8 cellular contexts compared by ENCODE assay signal in genomic region chr3:127597020-127597771, GRCh38. TPM values are rescaled to one million over a fixed set of nuclear protein-coding genes. Genes with fewer than 3 reads are reported as not detected.
DNase-seq lines count a peak whose midpoint lies in the region; ATAC-seq, FAIRE-seq and TF ChIP-seq lines count a peak whose summit lies in the region.

No MANE protein-coding gene starts in this region.

- FAIRE-seq in HepG2 (lab: Jason Lieb, UNC) (no peak), pancreas (lab: Jason Lieb, UNC) (no peak)

- in situ Hi-C loops in HepG2 (cut with HindIII; ENCODE audit: extremely low pct_ligation_motif_present, low pct_unique_long_range_greater_than_20kb) (no loop called here), Panc1 (cut with HindIII; ENCODE audit: low pct_unique_long_range_greater_than_20kb, low sequenced_read_pairs) (no loop called here)

- peak overlapping the region; percentile 97 for H3K4me2 ChIP-seq in HepG2 (ENCODE audit: low read depth, low read length)

- H2AFZ ChIP-seq in HepG2 (ENCODE audit: low read length) = no peak overlapping the region

- H3K27ac ChIP-seq in HepG2 (ENCODE audit: extremely low read length, insufficient read depth, low read length) (peak overlapping the region; percentile 89), right lobe of liver (no peak overlapping the region), Panc1 (ENCODE audit: low read length) (peak overlapping the region; percentile 76), esophagus muscularis mucosa (replicated peaks in 1 of 4) (peak overlapping the region in 1 of 4 donors; percentile 74), pancreas (no peak overlapping the region)

- no peak for DNase-seq in HepG2 (ENCODE audit: low spot score)
- DNase-seq in right lobe of liver = no peak
- no peak for DNase-seq in Panc1 (ENCODE audit: low read depth, low spot score)
- DNase-seq in esophagus muscularis mucosa (ENCODE audit: extremely low spot score) = no peak
- no peak for DNase-seq in pancreas
- no peak for DNase-seq in NCI-H2196 (lab: John Stamatoyannopoulos, UW; ENCODE audit: unreplicated experiment)
- DNase-seq in HuH-7 (ENCODE audit: low spot score) = no peak

- no peak for TF ChIP-seq RAD21 in HepG2 (CRISPR knock-in tag; IDR thresholded peaks at IDR 0.05)

- no peak for ATAC-seq in HepG2
- no peak for ATAC-seq in right lobe of liver
- no peak for ATAC-seq in Panc1
- ATAC-seq in pancreas = no peak
- no peak for ATAC-seq in GM21737 (IDR thresholded peaks at IDR 0.05; ENCODE audit: unreplicated experiment)

- peak overlapping the region; percentile 93; the same call in 1 of the 2 replicates for H3K9ac ChIP-seq in HepG2 (ENCODE audit: insufficient read depth, low read depth, low read length)

- CTCF ChIA-PET in HepG2 (lab: Yijun Ruan, JAX; ENCODE audit: low intra/inter-chr PET ratio, low total read pairs) (no interaction called here), Panc1 (lab: Charles Lee) (interaction anchor here (1.5 kb wide), 1 partner anchor 22 kb away, joined by 5 read pairs; no protein-coding TSS in a partner anchor)

- TF ChIP-seq EP300 in HepG2 (IDR thresholded peaks at IDR 0.05; ENCODE audit: low read depth in 2 of 2, low read length in 2 of 2) (no peak), HepG2 (CRISPR knock-in tag; IDR thresholded peaks at IDR 0.05; ENCODE audit: borderline replicate concordance) (no peak), esophagus muscularis mucosa (IDR thresholded peaks at IDR 0.05) (no peak)

- H3K36me3 ChIP-seq in HepG2 (replicated peaks in 1 of 2; ENCODE audit: control insufficient read depth in 1 of 2, insufficient read depth in 2 of 2, low read length in 2 of 2) = peaks cover 0 to 15% of the 10 kb centered on the region in 2 experiments; a peak in 2 of 5 replicates
- H3K36me3 ChIP-seq in right lobe of liver = no peaks in the 10 kb centered on the region
- peaks cover 2% of the 10 kb centered on the region; the same call in 1 of the 2 replicates for H3K36me3 ChIP-seq in Panc1 (ENCODE audit: control insufficient read depth, insufficient read depth, low read length)
- H3K36me3 ChIP-seq in esophagus muscularis mucosa = peaks cover 0 to 4% (median 0%) of the 10 kb centered on the region in 4 donors
- H3K36me3 ChIP-seq in pancreas = no peaks in the 10 kb centered on the region

- BruUV-seq in HepG2 (replicated peaks; lab: Mats Ljungman, UMichigan) (TSS peak; percentile 84), Panc1 (replicated peaks; lab: Mats Ljungman, UMichigan) (TSS peak; percentile 94)

- H3K27me3 ChIP-seq in HepG2 (ENCODE audit: control insufficient read depth in 1 of 2, insufficient read depth in 2 of 2, low read length in 2 of 2) (no peaks in the 10 kb centered on the region), right lobe of liver (no peaks in the 10 kb centered on the region), Panc1 (ENCODE audit: control insufficient read depth, insufficient read depth, low read length) (no peaks in the 10 kb centered on the region), esophagus muscularis mucosa (no peaks in the 10 kb centered on the region), pancreas (no peaks in the 10 kb centered on the region)

- H3K4me1 ChIP-seq in HepG2 (ENCODE audit: insufficient read depth, low read length) (peaks cover 48% of the 10 kb centered on the region), right lobe of liver (peaks cover 0 to 9% (median 3%) of the 10 kb centered on the region in 4 donors), Panc1 (ENCODE audit: control insufficient read depth, insufficient read depth, low read length) (peaks cover 20% of the 10 kb centered on the region), esophagus muscularis mucosa (peaks cover 8 to 19% (median 16%) of the 10 kb centered on the region in 4 donors), pancreas (peaks cover 0 to 3% (median 0%) of the 10 kb centered on the region in 3 donors)

- TF ChIP-seq POLR2A in HepG2 (IDR thresholded peaks at IDR 0.05; ENCODE audit: insufficient read depth in 1 of 2, low read depth in 2 of 2, low read length in 2 of 2) = no peak
- TF ChIP-seq POLR2A in right lobe of liver (IDR thresholded peaks at IDR 0.05) = no peak
- no peak for TF ChIP-seq POLR2A in esophagus muscularis mucosa (IDR thresholded peaks at IDR 0.05; ENCODE audit: low read depth)

- no peaks in the 10 kb centered on the region for H4K20me1 ChIP-seq in HepG2 (ENCODE audit: insufficient read depth, low read length)

- H3K4me3 ChIP-seq in HepG2 (replicated peaks in 1 of 3; ENCODE audit: insufficient read depth in 1 of 3, low read depth in 2 of 3, low read length in 3 of 3) (peak overlapping the region in 1 of 3 experiments; percentile 79; a peak in 1 of 6 replicates), right lobe of liver (no peak overlapping the region), Panc1 (ENCODE audit: low read depth in 2 of 2, low read length in 2 of 2) (peak overlapping the region; percentile 68 to 89), esophagus muscularis mucosa (peak overlapping the region in 3 of 4 donors; percentile 63 to 66 (median 65)), pancreas (peak overlapping the region in 1 of 4 donors; percentile 62)

- peaks cover 29% of the 10 kb centered on the region for H3K79me2 ChIP-seq in HepG2 (ENCODE audit: insufficient read depth, low read length)

- no peaks in the 10 kb centered on the region for H3K9me3 ChIP-seq in HepG2 (ENCODE audit: low read length)
- H3K9me3 ChIP-seq in right lobe of liver = no peaks in the 10 kb centered on the region
- H3K9me3 ChIP-seq in Panc1 (ENCODE audit: control insufficient read depth, insufficient read depth, low read depth, low read length) = no peaks in the 10 kb centered on the region
- H3K9me3 ChIP-seq in esophagus muscularis mucosa = no peaks in the 10 kb centered on the region
- H3K9me3 ChIP-seq in pancreas = no peaks in the 10 kb centered on the region

- intact Hi-C loops in HepG2 (cut with micrococcal nuclease; ENCODE audit: unreplicated experiment) (loop anchor here (10.0 kb wide), 1 partner anchor 98 kb away; no protein-coding TSS in a partner anchor), right lobe of liver (cut with DNase I) (no loop called here), Panc1 (cut with micrococcal nuclease; ENCODE audit: unreplicated experiment) (no loop called here), esophagus muscularis mucosa (cut with DNase I) (no loop called here), pancreas (cut with DNase I) (no loop called here)

- TF ChIP-seq CTCF in HepG2 (CRISPR knock-in tag; IDR thresholded peaks at IDR 0.05) (no peak), right lobe of liver (IDR thresholded peaks at IDR 0.05) (no peak), Panc1 (IDR thresholded peaks at IDR 0.05) (no peak), esophagus muscularis mucosa (IDR thresholded peaks at IDR 0.05) (no peak), pancreas (IDR thresholded peaks at IDR 0.05) (no peak)

- POLR2A ChIA-PET in HepG2 (lab: Yijun Ruan, JAX) (interaction anchor here (0.5 to 2.0 kb wide), 8 partner anchors 8 to 74 kb away, joined by 3 to 15 read pairs (median 4); no protein-coding TSS in a partner anchor), Panc1 (lab: Charles Lee) (no interaction called here)

- 91% methylated on average over 12 of the region's 12 CpGs for WGBS in HepG2 (ENCODE audit: low lambda C conversion rate)
- 65% methylated on average over 10 of the region's 12 CpGs for WGBS in right lobe of liver (ENCODE audit: insufficient coverage, low coverage, low lambda C conversion rate, missing lambda C conversion rate)
- 72% methylated on average over 12 of the region's 12 CpGs for WGBS in esophagus muscularis mucosa
- 69 to 75% methylated on average over 12 of the region's 12 CpGs for WGBS in pancreas, 2 donors

RNA-seq across cellular contexts. Expression of gene MCM2, which starts 1.0 kb away (rescaled TPM):
- total RNA-seq in HepG2 (2016; rRNA removed; fragmentation: Illumina TruSeq; extraction: Trizol) = 133 and 134 TPM in 2 replicates
- 22.3 and 24.9 TPM in 2 replicates for total RNA-seq in HepG2 (2016; cell fraction: cytosol; rRNA removed; fragmentation: Illumina TruSeq; extraction: Trizol; ENCODE audit: low read depth)
- 115 and 130 TPM in 2 replicates for total RNA-seq in HepG2 (2016; cell fraction: insoluble cytoplasmic fraction; rRNA removed; fragmentation: Illumina TruSeq; extraction: Trizol)
- total RNA-seq in HepG2 (2016; cell fraction: membrane; rRNA removed; fragmentation: Illumina TruSeq; extraction: Trizol) = 33.8 and 39.4 TPM in 2 replicates
- total RNA-seq in HepG2 (2016; cell fraction: nucleus; rRNA removed; fragmentation: Illumina TruSeq; extraction: Trizol) = 68.8 and 75.2 TPM in 2 replicates
- 34.3 and 43.5 TPM in 2 replicates for polyA plus RNA-seq in HepG2 (2011; rRNA removed)
- 28.9 and 46.8 TPM in 2 replicates for polyA plus RNA-seq in HepG2 (2011; cell fraction: cytosol; rRNA removed)
- polyA plus RNA-seq in HepG2 (2011; cell fraction: nucleus; rRNA removed) = 34.6 and 57.1 TPM in 2 replicates
- 19.7 and 32.1 TPM in 2 replicates for polyA plus RNA-seq in HepG2 (2012)
- 7.2 and 8.0 TPM in 2 replicates for polyA plus RNA-seq in HepG2 (2016; cell fraction: cytosol; fragmentation: Illumina TruSeq; extraction: Trizol; ENCODE audit: low read depth)
- polyA plus RNA-seq in HepG2 (2016; cell fraction: insoluble cytoplasmic fraction; fragmentation: Illumina TruSeq; extraction: Trizol; ENCODE audit: low read depth) = 74.7 and 93.0 TPM in 2 replicates
- 14.0 and 16.6 TPM in 2 replicates for polyA plus RNA-seq in HepG2 (2016; cell fraction: membrane; fragmentation: Illumina TruSeq; extraction: Trizol; ENCODE audit: low read depth)
- polyA plus RNA-seq in HepG2 (2016; cell fraction: nucleus; fragmentation: Illumina TruSeq; extraction: Trizol; ENCODE audit: insufficient read depth, low read depth) = 65.8 and 73.2 TPM in 2 replicates
- 166 and 435 TPM in 2 replicates for polyA minus RNA-seq in HepG2 (2011; rRNA and poly(A)+ RNA removed; ENCODE audit: low replicate concordance)
- polyA minus RNA-seq in HepG2 (2011; cell fraction: cytosol; rRNA and poly(A)+ RNA removed) = 38.0 and 60.1 TPM in 2 replicates
- polyA minus RNA-seq in HepG2 (2011; cell fraction: nucleus; rRNA and poly(A)+ RNA removed) = 20.4 and 28.2 TPM in 2 replicates
- 10 to 100 TPM in 2 of 6 experiments, 1 to 10 TPM in 4; 1.6 to 25.3 (median 3.2) TPM for total RNA-seq in right lobe of liver
- total RNA-seq in Panc1 (2021; ENCODE audit: unreplicated experiment) = 132 TPM
- polyA plus RNA-seq in Panc1 (2012; ENCODE audit: insufficient read length) = 106 TPM
- total RNA-seq in esophagus muscularis mucosa = 1 to 10 TPM; 1.2 to 6.4 (median 3.1) TPM
- 1 to 10 TPM; 2.3 to 5.2 (median 4.0) TPM for total RNA-seq in pancreas
- 1 to 10 TPM; 1.5 to 1.7 TPM for polyA plus RNA-seq in pancreas

RNA-seq across cellular contexts. Expression of gene TPRA1, which starts 6.7 kb away (rescaled TPM):
- total RNA-seq in HepG2 (2016; rRNA removed; fragmentation: Illumina TruSeq; extraction: Trizol) (16.0 and 25.8 TPM in 2 replicates), right lobe of liver (10 to 100 TPM; 13.9 to 25.9 (median 23.3) TPM), Panc1 (2021; ENCODE audit: unreplicated experiment) (42.6 TPM), esophagus muscularis mucosa (10 to 100 TPM; 19.9 to 43.1 (median 33.1) TPM), pancreas (10 to 100 TPM; 12.1 to 21.5 (median 14.3) TPM)
- total RNA-seq in HepG2 (2016; cell fraction: cytosol; rRNA removed; fragmentation: Illumina TruSeq; extraction: Trizol; ENCODE audit: low read depth) = 5.2 and 7.7 TPM in 2 replicates
- total RNA-seq in HepG2 (2016; cell fraction: insoluble cytoplasmic fraction; rRNA removed; fragmentation: Illumina TruSeq; extraction: Trizol) = 18.1 and 26.7 TPM in 2 replicates
- total RNA-seq in HepG2 (2016; cell fraction: membrane; rRNA removed; fragmentation: Illumina TruSeq; extraction: Trizol) = 14.2 and 15.9 TPM in 2 replicates
- 19.5 and 20.8 TPM in 2 replicates for total RNA-seq in HepG2 (2016; cell fraction: nucleus; rRNA removed; fragmentation: Illumina TruSeq; extraction: Trizol)
- polyA plus RNA-seq in HepG2 (2011; rRNA removed) (25.4 and 35.4 TPM in 2 replicates), pancreas (10 to 100 TPM; 21.9 to 25.9 TPM)
- 20.8 and 29.8 TPM in 2 replicates for polyA plus RNA-seq in HepG2 (2011; cell fraction: cytosol; rRNA removed)
- 39.0 and 41.7 TPM in 2 replicates for polyA plus RNA-seq in HepG2 (2011; cell fraction: nucleus; rRNA removed)
- polyA plus RNA-seq in HepG2 (2012) = 13.0 and 16.0 TPM in 2 replicates
- 5.6 and 6.4 TPM in 2 replicates for polyA plus RNA-seq in HepG2 (2016; cell fraction: cytosol; fragmentation: Illumina TruSeq; extraction: Trizol; ENCODE audit: low read depth)
- 14.3 TPM in 2 replicates for polyA plus RNA-seq in HepG2 (2016; cell fraction: insoluble cytoplasmic fraction; fragmentation: Illumina TruSeq; extraction: Trizol; ENCODE audit: low read depth)
- 9.6 and 10.9 TPM in 2 replicates for polyA plus RNA-seq in HepG2 (2016; cell fraction: membrane; fragmentation: Illumina TruSeq; extraction: Trizol; ENCODE audit: low read depth)
- polyA plus RNA-seq in HepG2 (2016; cell fraction: nucleus; fragmentation: Illumina TruSeq; extraction: Trizol; ENCODE audit: insufficient read depth, low read depth) = 34.7 and 36.4 TPM in 2 replicates
- 60.4 and 130 TPM in 2 replicates for polyA minus RNA-seq in HepG2 (2011; rRNA and poly(A)+ RNA removed; ENCODE audit: low replicate concordance)
- 12.0 and 12.9 TPM in 2 replicates for polyA minus RNA-seq in HepG2 (2011; cell fraction: cytosol; rRNA and poly(A)+ RNA removed)
- 12.6 and 20.5 TPM in 2 replicates for polyA minus RNA-seq in HepG2 (2011; cell fraction: nucleus; rRNA and poly(A)+ RNA removed)
- 52.6 TPM for polyA plus RNA-seq in Panc1 (2012; ENCODE audit: insufficient read length)

RNA-seq across cellular contexts. Expression of gene PODXL2, which starts 31.8 kb away (rescaled TPM):
- total RNA-seq in HepG2 (2016; rRNA removed; fragmentation: Illumina TruSeq; extraction: Trizol) = 13.5 and 25.1 TPM in 2 replicates
- total RNA-seq in HepG2 (2016; cell fraction: cytosol; rRNA removed; fragmentation: Illumina TruSeq; extraction: Trizol; ENCODE audit: low read depth) = 11.1 and 12.1 TPM in 2 replicates
- total RNA-seq in HepG2 (2016; cell fraction: insoluble cytoplasmic fraction; rRNA removed; fragmentation: Illumina TruSeq; extraction: Trizol) = 12.9 and 25.2 TPM in 2 replicates
- 17.4 and 19.2 TPM in 2 replicates for total RNA-seq in HepG2 (2016; cell fraction: membrane; rRNA removed; fragmentation: Illumina TruSeq; extraction: Trizol)
- total RNA-seq in HepG2 (2016; cell fraction: nucleus; rRNA removed; fragmentation: Illumina TruSeq; extraction: Trizol) = 22.7 and 24.9 TPM in 2 replicates
- polyA plus RNA-seq in HepG2 (2011; rRNA removed) = 20.4 and 31.7 TPM in 2 replicates
- 24.7 and 33.2 TPM in 2 replicates for polyA plus RNA-seq in HepG2 (2011; cell fraction: cytosol; rRNA removed)
- 25.3 and 29.3 TPM in 2 replicates for polyA plus RNA-seq in HepG2 (2011; cell fraction: nucleus; rRNA removed)
- polyA plus RNA-seq in HepG2 (2012) = 12.3 and 15.4 TPM in 2 replicates
- 13.5 and 14.7 TPM in 2 replicates for polyA plus RNA-seq in HepG2 (2016; cell fraction: cytosol; fragmentation: Illumina TruSeq; extraction: Trizol; ENCODE audit: low read depth)
- polyA plus RNA-seq in HepG2 (2016; cell fraction: insoluble cytoplasmic fraction; fragmentation: Illumina TruSeq; extraction: Trizol; ENCODE audit: low read depth) = 12.3 and 15.0 TPM in 2 replicates
- polyA plus RNA-seq in HepG2 (2016; cell fraction: membrane; fragmentation: Illumina TruSeq; extraction: Trizol; ENCODE audit: low read depth) = 18.5 and 19.8 TPM in 2 replicates
- 39.4 and 41.1 TPM in 2 replicates for polyA plus RNA-seq in HepG2 (2016; cell fraction: nucleus; fragmentation: Illumina TruSeq; extraction: Trizol; ENCODE audit: insufficient read depth, low read depth)
- 19.7 and 24.8 TPM in 2 replicates for polyA minus RNA-seq in HepG2 (2011; rRNA and poly(A)+ RNA removed; ENCODE audit: low replicate concordance)
- 10.5 and 11.6 TPM in 2 replicates for polyA minus RNA-seq in HepG2 (2011; cell fraction: cytosol; rRNA and poly(A)+ RNA removed)
- polyA minus RNA-seq in HepG2 (2011; cell fraction: nucleus; rRNA and poly(A)+ RNA removed) = 5.3 and 7.3 TPM in 2 replicates
- 1 to 10 TPM in 1 of 6 experiments, under 1 TPM in 5; 0.19 to 1.6 (median 0.63) TPM for total RNA-seq in right lobe of liver
- total RNA-seq in Panc1 (2021; ENCODE audit: unreplicated experiment) = 15.3 TPM
- polyA plus RNA-seq in Panc1 (2012; ENCODE audit: insufficient read length) = 27.2 TPM
- total RNA-seq in esophagus muscularis mucosa = 1 to 10 TPM; 1.7 to 3.1 (median 2.5) TPM
- total RNA-seq in pancreas = 1 to 10 TPM; 2.5 to 6.8 (median 5.3) TPM
- polyA plus RNA-seq in pancreas = 10 to 100 TPM in 1 of 2 donors, 1 to 10 TPM in 1; 6.0 to 18.1 TPM

Comparison
In these comparisons a context has a peak if more than half of its experiments do, and no peak if none do; other contexts are left out.
1. H3K27ac ChIP-seq: peak in HepG2 (single experiment) and Panc1 (single experiment); none in right lobe of liver (0 of 3) and pancreas (0 of 4).
2. H3K4me3 ChIP-seq: peak in Panc1 (2 of 2) and esophagus muscularis mucosa (3 of 4); none in right lobe of liver (0 of 3).